1 cellular context compared by ENCODE assay signal in genomic region chr1:221743416-221744208, GRCh38.
TF ChIP-seq lines count a peak whose summit lies in the region.

No MANE protein-coding gene starts in this region.

TF ChIP-seq in GM12878, 131 proteins besides CTCF, POLR2A, EP300 and RAD21 (continued from another document and continues in another):
- TF ChIP-seq, protein P1, sequence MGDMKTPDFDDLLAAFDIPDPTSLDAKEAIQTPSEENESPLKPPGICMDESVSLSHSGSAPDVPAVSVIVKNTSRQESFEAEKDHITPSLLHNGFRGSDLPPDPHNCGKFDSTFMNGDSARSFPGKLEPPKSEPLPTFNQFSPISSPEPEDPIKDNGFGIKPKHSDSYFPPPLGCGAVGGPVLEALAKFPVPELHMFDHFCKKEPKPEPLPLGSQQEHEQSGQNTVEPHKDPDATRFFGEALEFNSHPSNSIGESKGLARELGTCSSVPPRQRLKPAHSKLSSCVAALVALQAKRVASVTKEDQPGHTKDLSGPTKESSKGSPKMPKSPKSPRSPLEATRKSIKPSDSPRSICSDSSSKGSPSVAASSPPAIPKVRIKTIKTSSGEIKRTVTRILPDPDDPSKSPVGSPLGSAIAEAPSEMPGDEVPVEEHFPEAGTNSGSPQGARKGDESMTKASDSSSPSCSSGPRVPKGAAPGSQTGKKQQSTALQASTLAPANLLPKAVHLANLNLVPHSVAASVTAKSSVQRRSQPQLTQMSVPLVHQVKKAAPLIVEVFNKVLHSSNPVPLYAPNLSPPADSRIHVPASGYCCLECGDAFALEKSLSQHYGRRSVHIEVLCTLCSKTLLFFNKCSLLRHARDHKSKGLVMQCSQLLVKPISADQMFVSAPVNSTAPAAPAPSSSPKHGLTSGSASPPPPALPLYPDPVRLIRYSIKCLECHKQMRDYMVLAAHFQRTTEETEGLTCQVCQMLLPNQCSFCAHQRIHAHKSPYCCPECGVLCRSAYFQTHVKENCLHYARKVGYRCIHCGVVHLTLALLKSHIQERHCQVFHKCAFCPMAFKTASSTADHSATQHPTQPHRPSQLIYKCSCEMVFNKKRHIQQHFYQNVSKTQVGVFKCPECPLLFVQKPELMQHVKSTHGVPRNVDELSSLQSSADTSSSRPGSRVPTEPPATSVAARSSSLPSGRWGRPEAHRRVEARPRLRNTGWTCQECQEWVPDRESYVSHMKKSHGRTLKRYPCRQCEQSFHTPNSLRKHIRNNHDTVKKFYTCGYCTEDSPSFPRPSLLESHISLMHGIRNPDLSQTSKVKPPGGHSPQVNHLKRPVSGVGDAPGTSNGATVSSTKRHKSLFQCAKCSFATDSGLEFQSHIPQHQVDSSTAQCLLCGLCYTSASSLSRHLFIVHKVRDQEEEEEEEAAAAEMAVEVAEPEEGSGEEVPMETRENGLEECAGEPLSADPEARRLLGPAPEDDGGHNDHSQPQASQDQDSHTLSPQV (IDR thresholded peaks at IDR 0.05) = peak; percentile 4; the same call in 1 of the 2 replicates
- no peak for TF ChIP-seq SREBF1 (IDR thresholded peaks at IDR 0.05; ENCODE audit: low read length)
- TF ChIP-seq HDGF (IDR thresholded peaks at IDR 0.05) = no peak
- TF ChIP-seq MEF2B (IDR thresholded peaks at IDR 0.05; ENCODE audit: partially characterized antibody, poor library complexity, severe bottlenecking) = peak; percentile 90
- TF ChIP-seq POU2F2 (IDR thresholded peaks at IDR 0.05; ENCODE audit: borderline replicate concordance, low read depth, low read length) = peak; percentile 73; the same call in 2 of the 3 replicates
- no peak for TF ChIP-seq SREBF2 (IDR thresholded peaks at IDR 0.05; ENCODE audit: low read length)
- TF ChIP-seq SIN3A (IDR thresholded peaks at IDR 0.05; ENCODE audit: low read depth, low read length) = no peak
- peak; percentile 80 for TF ChIP-seq DPF2 (IDR thresholded peaks at IDR 0.05)
- no peak for TF ChIP-seq ZNF384 (IDR thresholded peaks at IDR 0.05; ENCODE audit: borderline replicate concordance, low read depth, low read length)
- TF ChIP-seq ZBED1 (IDR thresholded peaks at IDR 0.05; ENCODE audit: borderline replicate concordance) = peak; percentile 66; the same call in 1 of the 2 replicates
- peak; percentile 81 for TF ChIP-seq MLLT1 (IDR thresholded peaks at IDR 0.05)
- TF ChIP-seq, protein P2, sequence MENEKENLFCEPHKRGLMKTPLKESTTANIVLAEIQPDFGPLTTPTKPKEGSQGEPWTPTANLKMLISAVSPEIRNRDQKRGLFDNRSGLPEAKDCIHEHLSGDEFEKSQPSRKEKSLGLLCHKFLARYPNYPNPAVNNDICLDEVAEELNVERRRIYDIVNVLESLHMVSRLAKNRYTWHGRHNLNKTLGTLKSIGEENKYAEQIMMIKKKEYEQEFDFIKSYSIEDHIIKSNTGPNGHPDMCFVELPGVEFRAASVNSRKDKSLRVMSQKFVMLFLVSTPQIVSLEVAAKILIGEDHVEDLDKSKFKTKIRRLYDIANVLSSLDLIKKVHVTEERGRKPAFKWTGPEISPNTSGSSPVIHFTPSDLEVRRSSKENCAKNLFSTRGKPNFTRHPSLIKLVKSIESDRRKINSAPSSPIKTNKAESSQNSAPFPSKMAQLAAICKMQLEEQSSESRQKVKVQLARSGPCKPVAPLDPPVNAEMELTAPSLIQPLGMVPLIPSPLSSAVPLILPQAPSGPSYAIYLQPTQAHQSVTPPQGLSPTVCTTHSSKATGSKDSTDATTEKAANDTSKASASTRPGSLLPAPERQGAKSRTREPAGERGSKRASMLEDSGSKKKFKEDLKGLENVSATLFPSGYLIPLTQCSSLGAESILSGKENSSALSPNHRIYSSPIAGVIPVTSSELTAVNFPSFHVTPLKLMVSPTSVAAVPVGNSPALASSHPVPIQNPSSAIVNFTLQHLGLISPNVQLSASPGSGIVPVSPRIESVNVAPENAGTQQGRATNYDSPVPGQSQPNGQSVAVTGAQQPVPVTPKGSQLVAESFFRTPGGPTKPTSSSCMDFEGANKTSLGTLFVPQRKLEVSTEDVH (IDR thresholded peaks at IDR 0.05; ENCODE audit: low read depth, partially characterized antibody) = no peak
- TF ChIP-seq, protein P3, sequence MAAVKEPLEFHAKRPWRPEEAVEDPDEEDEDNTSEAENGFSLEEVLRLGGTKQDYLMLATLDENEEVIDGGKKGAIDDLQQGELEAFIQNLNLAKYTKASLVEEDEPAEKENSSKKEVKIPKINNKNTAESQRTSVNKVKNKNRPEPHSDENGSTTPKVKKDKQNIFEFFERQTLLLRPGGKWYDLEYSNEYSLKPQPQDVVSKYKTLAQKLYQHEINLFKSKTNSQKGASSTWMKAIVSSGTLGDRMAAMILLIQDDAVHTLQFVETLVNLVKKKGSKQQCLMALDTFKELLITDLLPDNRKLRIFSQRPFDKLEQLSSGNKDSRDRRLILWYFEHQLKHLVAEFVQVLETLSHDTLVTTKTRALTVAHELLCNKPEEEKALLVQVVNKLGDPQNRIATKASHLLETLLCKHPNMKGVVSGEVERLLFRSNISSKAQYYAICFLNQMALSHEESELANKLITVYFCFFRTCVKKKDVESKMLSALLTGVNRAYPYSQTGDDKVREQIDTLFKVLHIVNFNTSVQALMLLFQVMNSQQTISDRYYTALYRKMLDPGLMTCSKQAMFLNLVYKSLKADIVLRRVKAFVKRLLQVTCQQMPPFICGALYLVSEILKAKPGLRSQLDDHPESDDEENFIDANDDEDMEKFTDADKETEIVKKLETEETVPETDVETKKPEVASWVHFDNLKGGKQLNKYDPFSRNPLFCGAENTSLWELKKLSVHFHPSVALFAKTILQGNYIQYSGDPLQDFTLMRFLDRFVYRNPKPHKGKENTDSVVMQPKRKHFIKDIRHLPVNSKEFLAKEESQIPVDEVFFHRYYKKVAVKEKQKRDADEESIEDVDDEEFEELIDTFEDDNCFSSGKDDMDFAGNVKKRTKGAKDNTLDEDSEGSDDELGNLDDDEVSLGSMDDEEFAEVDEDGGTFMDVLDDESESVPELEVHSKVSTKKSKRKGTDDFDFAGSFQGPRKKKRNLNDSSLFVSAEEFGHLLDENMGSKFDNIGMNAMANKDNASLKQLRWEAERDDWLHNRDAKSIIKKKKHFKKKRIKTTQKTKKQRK (IDR thresholded peaks at IDR 0.05; ENCODE audit: low read depth, low read length) = no peak
- TF ChIP-seq RELA (IDR thresholded peaks at IDR 0.05; ENCODE audit: borderline replicate concordance, partially characterized antibody) = peak; percentile 89
- TF ChIP-seq STAT3 (IDR thresholded peaks at IDR 0.05; ENCODE audit: low read depth, low read length) = no peak
- no peak for TF ChIP-seq PAX8 (IDR thresholded peaks at IDR 0.05)
- TF ChIP-seq USF2 (IDR thresholded peaks at IDR 0.05; ENCODE audit: borderline replicate concordance, low read depth, low read length) = no peak
- TF ChIP-seq EZH2 (IDR thresholded peaks at IDR 0.05; ENCODE audit: borderline replicate concordance, control insufficient read depth, low read depth, low read length) = no peak
- TF ChIP-seq, protein P4, sequence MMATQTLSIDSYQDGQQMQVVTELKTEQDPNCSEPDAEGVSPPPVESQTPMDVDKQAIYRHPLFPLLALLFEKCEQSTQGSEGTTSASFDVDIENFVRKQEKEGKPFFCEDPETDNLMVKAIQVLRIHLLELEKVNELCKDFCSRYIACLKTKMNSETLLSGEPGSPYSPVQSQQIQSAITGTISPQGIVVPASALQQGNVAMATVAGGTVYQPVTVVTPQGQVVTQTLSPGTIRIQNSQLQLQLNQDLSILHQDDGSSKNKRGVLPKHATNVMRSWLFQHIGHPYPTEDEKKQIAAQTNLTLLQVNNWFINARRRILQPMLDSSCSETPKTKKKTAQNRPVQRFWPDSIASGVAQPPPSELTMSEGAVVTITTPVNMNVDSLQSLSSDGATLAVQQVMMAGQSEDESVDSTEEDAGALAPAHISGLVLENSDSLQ (IDR thresholded peaks at IDR 0.05) = peak; percentile 29; the same call in 1 of the 2 replicates
- TF ChIP-seq, protein P5, sequence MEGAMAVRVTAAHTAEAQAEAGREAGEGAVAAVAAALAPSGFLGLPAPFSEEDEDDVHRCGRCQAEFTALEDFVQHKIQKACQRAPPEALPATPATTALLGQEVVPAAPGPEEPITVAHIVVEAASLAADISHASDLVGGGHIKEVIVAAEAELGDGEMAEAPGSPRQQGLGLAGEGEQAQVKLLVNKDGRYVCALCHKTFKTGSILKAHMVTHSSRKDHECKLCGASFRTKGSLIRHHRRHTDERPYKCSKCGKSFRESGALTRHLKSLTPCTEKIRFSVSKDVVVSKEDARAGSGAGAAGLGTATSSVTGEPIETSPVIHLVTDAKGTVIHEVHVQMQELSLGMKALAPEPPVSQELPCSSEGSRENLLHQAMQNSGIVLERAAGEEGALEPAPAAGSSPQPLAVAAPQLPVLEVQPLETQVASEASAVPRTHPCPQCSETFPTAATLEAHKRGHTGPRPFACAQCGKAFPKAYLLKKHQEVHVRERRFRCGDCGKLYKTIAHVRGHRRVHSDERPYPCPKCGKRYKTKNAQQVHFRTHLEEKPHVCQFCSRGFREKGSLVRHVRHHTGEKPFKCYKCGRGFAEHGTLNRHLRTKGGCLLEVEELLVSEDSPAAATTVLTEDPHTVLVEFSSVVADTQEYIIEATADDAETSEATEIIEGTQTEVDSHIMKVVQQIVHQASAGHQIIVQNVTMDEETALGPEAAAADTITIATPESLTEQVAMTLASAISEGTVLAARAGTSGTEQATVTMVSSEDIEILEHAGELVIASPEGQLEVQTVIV (IDR thresholded peaks at IDR 0.05; ENCODE audit: borderline replicate concordance, partially characterized antibody) = no peak
- TF ChIP-seq YY1 (IDR thresholded peaks at IDR 0.05; ENCODE audit: low read depth, low read length) = no peak
- TF ChIP-seq ZNF622 (IDR thresholded peaks at IDR 0.05) = no peak
- peak; percentile 71 to 87; a peak in 3 of 4 replicates for TF ChIP-seq IKZF2 (IDR thresholded peaks at IDR 0.05)
- TF ChIP-seq BMI1 (IDR thresholded peaks at IDR 0.05; ENCODE audit: borderline replicate concordance) = no peak; the same call in 1 of the 2 replicates
- no peak for TF ChIP-seq CBX3 (IDR thresholded peaks at IDR 0.05; ENCODE audit: borderline replicate concordance, low read depth)
- TF ChIP-seq YBX1 (IDR thresholded peaks at IDR 0.05) = no peak
- TF ChIP-seq, protein P6, sequence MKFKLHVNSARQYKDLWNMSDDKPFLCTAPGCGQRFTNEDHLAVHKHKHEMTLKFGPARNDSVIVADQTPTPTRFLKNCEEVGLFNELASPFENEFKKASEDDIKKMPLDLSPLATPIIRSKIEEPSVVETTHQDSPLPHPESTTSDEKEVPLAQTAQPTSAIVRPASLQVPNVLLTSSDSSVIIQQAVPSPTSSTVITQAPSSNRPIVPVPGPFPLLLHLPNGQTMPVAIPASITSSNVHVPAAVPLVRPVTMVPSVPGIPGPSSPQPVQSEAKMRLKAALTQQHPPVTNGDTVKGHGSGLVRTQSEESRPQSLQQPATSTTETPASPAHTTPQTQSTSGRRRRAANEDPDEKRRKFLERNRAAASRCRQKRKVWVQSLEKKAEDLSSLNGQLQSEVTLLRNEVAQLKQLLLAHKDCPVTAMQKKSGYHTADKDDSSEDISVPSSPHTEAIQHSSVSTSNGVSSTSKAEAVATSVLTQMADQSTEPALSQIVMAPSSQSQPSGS (IDR thresholded peaks at IDR 0.05; ENCODE audit: low read length) = peak; percentile 59; the same call in 1 of the 2 replicates
- TF ChIP-seq ASH2L (IDR thresholded peaks at IDR 0.05; ENCODE audit: borderline replicate concordance, low read depth) = no peak
- TF ChIP-seq CHD2 (IDR thresholded peaks at IDR 0.05; ENCODE audit: borderline replicate concordance, low read depth, low read length) = peak; percentile 62; the same call in 1 of the 2 replicates
- TF ChIP-seq SMAD1 (IDR thresholded peaks at IDR 0.05; ENCODE audit: low read depth, partially characterized antibody) = peak; percentile 26
- TF ChIP-seq ATF7 (IDR thresholded peaks at IDR 0.05; ENCODE audit: low read depth) = peak; percentile 83
- no peak for TF ChIP-seq RCOR1 (conservative IDR thresholded peaks at IDR 0.05; ENCODE audit: low read depth, low read length)
- TF ChIP-seq BACH1 (IDR thresholded peaks at IDR 0.05; ENCODE audit: borderline replicate concordance) = peak; percentile 33
- TF ChIP-seq, protein P7, sequence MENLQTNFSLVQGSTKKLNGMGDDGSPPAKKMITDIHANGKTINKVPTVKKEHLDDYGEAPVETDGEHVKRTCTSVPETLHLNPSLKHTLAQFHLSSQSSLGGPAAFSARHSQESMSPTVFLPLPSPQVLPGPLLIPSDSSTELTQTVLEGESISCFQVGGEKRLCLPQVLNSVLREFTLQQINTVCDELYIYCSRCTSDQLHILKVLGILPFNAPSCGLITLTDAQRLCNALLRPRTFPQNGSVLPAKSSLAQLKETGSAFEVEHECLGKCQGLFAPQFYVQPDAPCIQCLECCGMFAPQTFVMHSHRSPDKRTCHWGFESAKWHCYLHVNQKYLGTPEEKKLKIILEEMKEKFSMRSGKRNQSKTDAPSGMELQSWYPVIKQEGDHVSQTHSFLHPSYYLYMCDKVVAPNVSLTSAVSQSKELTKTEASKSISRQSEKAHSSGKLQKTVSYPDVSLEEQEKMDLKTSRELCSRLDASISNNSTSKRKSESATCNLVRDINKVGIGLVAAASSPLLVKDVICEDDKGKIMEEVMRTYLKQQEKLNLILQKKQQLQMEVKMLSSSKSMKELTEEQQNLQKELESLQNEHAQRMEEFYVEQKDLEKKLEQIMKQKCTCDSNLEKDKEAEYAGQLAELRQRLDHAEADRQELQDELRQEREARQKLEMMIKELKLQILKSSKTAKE (IDR thresholded peaks at IDR 0.05; ENCODE audit: low read depth, poor library complexity, severe bottlenecking) = peak; percentile 99
- no peak for TF ChIP-seq BRCA1 (IDR thresholded peaks at IDR 0.05; ENCODE audit: low read depth, low read length)
- TF ChIP-seq FOXM1 (IDR thresholded peaks at IDR 0.05; ENCODE audit: low read depth, low read length) = no peak
- no peak for TF ChIP-seq NFXL1 (IDR thresholded peaks at IDR 0.05; ENCODE audit: borderline replicate concordance)
- TF ChIP-seq SMC3 (IDR thresholded peaks at IDR 0.05; ENCODE audit: borderline replicate concordance, low read length) = no peak; the same call in 1 of the 2 replicates
